Comparison of ENCODE assay signal across 29 cellular contexts in the genomic region with DNA sequence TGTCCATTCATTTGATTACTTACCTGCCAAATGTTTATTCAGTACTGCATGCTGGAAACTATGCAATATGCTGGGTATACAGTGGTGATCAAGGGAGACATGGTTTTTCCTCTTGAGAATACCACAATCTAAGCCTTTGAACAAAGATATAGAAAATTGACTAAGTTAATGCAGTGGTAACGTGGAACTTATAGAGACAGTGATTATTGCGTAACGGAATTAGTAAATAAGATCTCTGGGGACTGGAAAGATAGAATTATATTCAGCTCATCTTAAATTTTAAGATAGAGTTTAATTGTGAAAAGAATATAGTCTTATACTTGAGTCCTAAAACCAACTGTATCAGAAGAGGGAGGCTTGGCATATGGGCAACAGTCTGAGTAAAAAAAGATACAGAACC.
"Had no signal": no experiment of that assay in that cellular context is flagged by ENCODE, and none has a peak within 500 bp of the region (broad histone marks: within the 10 kb centered on the region; RNA-seq: fewer than 3 reads in every experiment).

No MANE protein-coding gene starts in this region.

- H3K4me3 ChIP-seq: esophagus squamous epithelium, gastroesophageal sphincter had no signal

- H3K27me3 ChIP-seq: brain microvascular endothelial cell, esophagus squamous epithelium, gastroesophageal sphincter had no signal

- DNase-seq: activated CD4-positive, alpha-beta memory T cell treated with anti-CD3 and anti-CD28 coated beads, Interleukin-2, amount 10 ng/mL, durations not matched to agents 7 days and 5 days; activated CD4-positive, alpha-beta T cell treated with anti-CD3 and anti-CD28 coated beads for 1 hour; activated CD4-positive, alpha-beta T cell treated with anti-CD3 and anti-CD28 coated beads for 4 hours; activated CD4-positive, alpha-beta T cell treated with anti-CD3 and anti-CD28 coated beads, Interleukin-2, amount 10 ng/mL, durations not matched to agents 7 days and 5 days; activated CD4-positive, alpha-beta T cell treated with anti-CD3 and anti-CD28 coated beads, Interleukin-2, amount 50 U/mL, for 4 hours; activated effector memory CD4-positive, alpha-beta T cell treated with Interleukin-2 at 50 U/mL for 16 hours; activated gamma-delta T cell treated with Interleukin-2 at 50 U/mL for 16 hours; activated naive CD4-positive, alpha-beta T cell treated with anti-CD3 and anti-CD28 coated beads, Interleukin-2, amount 50 U/mL, for 16 hours; activated naive CD4-positive, alpha-beta T cell treated with Interleukin-2 at 50 U/mL for 16 hours; activated T-cell treated with anti-CD3 and anti-CD28 coated beads, Interleukin-2, amount 50 U/mL, for 4 hours; amniotic stem cell; anterior cingulate cortex; brain microvascular endothelial cell; caudate nucleus; cortex of kidney; dermis blood vessel endothelial cell; effector CD8-positive, alpha-beta T cell; esophagus squamous epithelium; foreskin melanocyte; T-helper 2 cell had no signal

- H3K27ac ChIP-seq: brain microvascular endothelial cell, epithelial cell of prostate, esophagus squamous epithelium, gastroesophageal sphincter had no signal

- H3K36me3 ChIP-seq: brain microvascular endothelial cell, esophagus squamous epithelium, gastroesophageal sphincter had no signal

- H3K9me3 ChIP-seq: esophagus squamous epithelium, gastroesophageal sphincter had no signal

- FAIRE-seq: astrocyte, bronchial epithelial cell, colon, endometrium, endothelial cell of umbilical vein had no signal

- ATAC-seq: activated T-cell treated with anti-CD3 and anti-CD28 coated beads, Interleukin-2, amount 50 U/mL, for 4 hours; activated T-helper 17 cell treated with anti-CD3 and anti-CD28 coated beads, Interleukin-2, amount 50 U/mL, for 72 hours; gastroesophageal sphincter; WTC11 had no signal
